Comparison of ENCODE assay signal across 1 cellular context in the genomic region with DNA sequence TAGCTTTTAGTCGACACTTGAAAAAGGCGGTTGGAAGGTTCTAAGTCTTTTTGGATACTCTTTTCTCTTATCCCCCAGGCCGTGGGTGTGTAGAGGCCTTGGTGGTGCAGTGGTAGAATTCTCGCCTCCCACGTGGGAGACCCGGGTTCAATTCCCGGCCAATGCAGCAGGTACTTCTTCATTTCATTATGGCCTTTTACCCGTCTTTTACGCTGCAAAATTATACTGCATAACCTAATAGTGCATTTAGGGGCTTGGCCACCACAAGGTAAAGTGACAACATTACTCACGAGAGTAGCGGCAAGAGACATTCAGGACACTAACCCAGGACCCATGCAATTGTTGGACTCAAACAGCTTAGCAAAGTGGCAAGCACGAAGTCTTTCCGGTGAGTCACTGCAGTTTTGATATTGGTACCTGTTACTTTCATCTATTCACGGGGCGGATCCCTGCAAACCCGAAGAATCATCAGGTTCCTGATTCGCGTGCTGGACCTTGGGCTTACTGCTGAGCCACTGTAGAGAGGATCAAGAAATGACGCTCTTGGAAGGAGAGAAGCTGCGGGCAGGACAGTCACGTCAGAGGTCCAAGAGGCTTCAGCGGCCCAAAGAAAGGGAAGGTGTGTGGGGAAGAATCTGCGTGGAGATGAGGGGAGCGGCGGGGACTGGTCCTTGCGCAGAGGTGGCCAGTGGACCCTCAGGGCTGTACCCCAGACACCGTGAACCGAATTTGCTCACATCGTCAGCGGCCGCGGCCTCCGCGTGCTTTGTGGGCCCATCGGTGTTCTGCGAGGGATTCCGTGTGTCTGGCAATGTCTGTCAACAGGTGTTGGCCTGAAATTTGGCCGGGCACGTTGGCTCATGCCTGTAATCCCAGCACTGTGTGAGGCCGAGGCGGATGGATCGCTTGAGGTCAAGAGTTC.
TF ChIP-seq lines count a peak whose summit lies in the region.

No MANE protein-coding gene starts in this region.

TF ChIP-seq in HEK293, 187 proteins besides CTCF, POLR2A, EP300 and RAD21 (continued from another document and continues in another):
- TF ChIP-seq, protein P1, sequence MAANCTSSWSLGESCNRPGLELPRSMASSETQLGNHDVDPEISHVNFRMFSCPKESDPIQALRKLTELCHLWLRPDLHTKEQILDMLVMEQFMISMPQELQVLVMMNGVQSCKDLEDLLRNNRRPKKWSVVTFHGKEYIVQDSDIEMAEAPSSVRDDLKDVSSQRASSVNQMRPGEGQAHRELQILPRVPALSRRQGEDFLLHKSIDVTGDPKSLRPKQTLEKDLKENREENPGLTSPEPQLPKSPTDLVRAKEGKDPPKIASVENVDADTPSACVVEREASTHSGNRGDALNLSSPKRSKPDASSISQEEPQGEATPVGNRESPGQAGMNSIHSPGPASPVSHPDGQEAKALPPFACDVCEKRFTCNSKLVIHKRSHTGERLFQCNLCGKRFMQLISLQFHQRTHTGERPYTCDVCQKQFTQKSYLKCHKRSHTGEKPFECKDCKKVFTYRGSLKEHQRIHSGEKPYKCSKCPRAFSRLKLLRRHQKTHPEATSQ (tag by site-specific recombination; IDR thresholded peaks at IDR 0.05): peak; percentile 88; the same call in 1 of the 2 replicates
- TF ChIP-seq ZNF747 (tag by site-specific recombination; IDR thresholded peaks at IDR 0.05): no peak; the same call in 1 of the 2 replicates
- TF ChIP-seq ZNF133 (tag by site-specific recombination; IDR thresholded peaks at IDR 0.05): no peak
- TF ChIP-seq ZNF837 (tag by site-specific recombination; IDR thresholded peaks at IDR 0.05): peak; percentile 45; the same call in 1 of the 2 replicates
- no peak for TF ChIP-seq ZNF704 (tag by site-specific recombination; IDR thresholded peaks at IDR 0.05)
- peak; percentile 89 for TF ChIP-seq MZF1 (tag by site-specific recombination; IDR thresholded peaks at IDR 0.05; ENCODE audit: borderline replicate concordance)
- 0 out of 2 replicates have a peak, but pooled peaks have one; percentile 11 for TF ChIP-seq MEIS1 (CRISPR knock-in tag; IDR thresholded peaks at IDR 0.05; ENCODE audit: borderline replicate concordance)
- TF ChIP-seq REPIN1 (tag by site-specific recombination; IDR thresholded peaks at IDR 0.05; ENCODE audit: low read depth): 0 out of 2 replicates have a peak, but pooled peaks have one; percentile 55
- TF ChIP-seq ZNF394 (tag by site-specific recombination; IDR thresholded peaks at IDR 0.05; ENCODE audit: borderline replicate concordance): peak; percentile 98
- TF ChIP-seq, protein P2, sequence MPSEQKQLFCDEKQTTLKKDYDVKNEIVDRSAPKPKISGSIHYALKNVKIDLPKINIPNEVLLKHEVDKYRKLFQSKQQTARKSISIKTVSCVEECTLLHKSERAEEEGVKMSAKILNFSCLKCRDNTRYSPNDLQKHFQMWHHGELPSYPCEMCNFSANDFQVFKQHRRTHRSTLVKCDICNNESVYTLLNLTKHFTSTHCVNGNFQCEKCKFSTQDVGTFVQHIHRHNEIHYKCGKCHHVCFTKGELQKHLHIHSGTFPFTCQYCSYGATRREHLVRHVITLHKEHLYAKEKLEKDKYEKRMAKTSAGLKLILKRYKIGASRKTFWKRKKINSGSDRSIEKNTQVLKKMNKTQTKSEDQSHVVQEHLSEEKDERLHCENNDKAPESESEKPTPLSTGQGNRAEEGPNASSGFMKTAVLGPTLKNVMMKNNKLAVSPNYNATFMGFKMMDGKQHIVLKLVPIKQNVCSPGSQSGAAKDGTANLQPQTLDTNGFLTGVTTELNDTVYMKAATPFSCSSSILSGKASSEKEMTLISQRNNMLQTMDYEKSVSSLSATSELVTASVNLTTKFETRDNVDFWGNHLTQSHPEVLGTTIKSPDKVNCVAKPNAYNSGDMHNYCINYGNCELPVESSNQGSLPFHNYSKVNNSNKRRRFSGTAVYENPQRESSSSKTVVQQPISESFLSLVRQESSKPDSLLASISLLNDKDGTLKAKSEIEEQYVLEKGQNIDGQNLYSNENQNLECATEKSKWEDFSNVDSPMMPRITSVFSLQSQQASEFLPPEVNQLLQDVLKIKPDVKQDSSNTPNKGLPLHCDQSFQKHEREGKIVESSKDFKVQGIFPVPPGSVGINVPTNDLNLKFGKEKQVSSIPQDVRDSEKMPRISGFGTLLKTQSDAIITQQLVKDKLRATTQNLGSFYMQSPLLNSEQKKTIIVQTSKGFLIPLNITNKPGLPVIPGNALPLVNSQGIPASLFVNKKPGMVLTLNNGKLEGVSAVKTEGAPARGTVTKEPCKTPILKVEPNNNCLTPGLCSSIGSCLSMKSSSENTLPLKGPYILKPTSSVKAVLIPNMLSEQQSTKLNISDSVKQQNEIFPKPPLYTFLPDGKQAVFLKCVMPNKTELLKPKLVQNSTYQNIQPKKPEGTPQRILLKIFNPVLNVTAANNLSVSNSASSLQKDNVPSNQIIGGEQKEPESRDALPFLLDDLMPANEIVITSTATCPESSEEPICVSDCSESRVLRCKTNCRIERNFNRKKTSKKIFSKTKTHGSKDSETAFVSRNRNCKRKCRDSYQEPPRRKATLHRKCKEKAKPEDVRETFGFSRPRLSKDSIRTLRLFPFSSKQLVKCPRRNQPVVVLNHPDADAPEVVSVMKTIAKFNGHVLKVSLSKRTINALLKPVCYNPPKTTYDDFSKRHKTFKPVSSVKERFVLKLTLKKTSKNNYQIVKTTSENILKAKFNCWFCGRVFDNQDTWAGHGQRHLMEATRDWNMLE (tag by site-specific recombination; conservative IDR thresholded peaks at IDR 0.05; ENCODE audit: low read depth): no peak
- peak; percentile 92 for TF ChIP-seq KLF17 (tag by site-specific recombination; IDR thresholded peaks at IDR 0.05)
- TF ChIP-seq SALL2 (tag by site-specific recombination; IDR thresholded peaks at IDR 0.05; ENCODE audit: borderline replicate concordance): 0 out of 2 replicates have a peak, but pooled peaks have one; percentile 51
- TF ChIP-seq OVOL3 (tag by site-specific recombination; IDR thresholded peaks at IDR 0.05): 0 out of 2 replicates have a peak, but pooled peaks have one; percentile 35
- no peak for TF ChIP-seq ZNF132 (tag by site-specific recombination; IDR thresholded peaks at IDR 0.05; ENCODE audit: borderline replicate concordance)
- no peak for TF ChIP-seq ZNF548 (tag by site-specific recombination; IDR thresholded peaks at IDR 0.05)
- TF ChIP-seq ZNF660 (tag by site-specific recombination; IDR thresholded peaks at IDR 0.05): peak; percentile 97
- TF ChIP-seq ZNF585B (tag by site-specific recombination; IDR thresholded peaks at IDR 0.05): no peak; the same call in 1 of the 2 replicates
- no peak for TF ChIP-seq ZNF37A (tag by site-specific recombination; IDR thresholded peaks at IDR 0.05)
- peak; percentile 86 for TF ChIP-seq ZXDB (tag by site-specific recombination; IDR thresholded peaks at IDR 0.05)
- no peak for TF ChIP-seq ZNF777 (tag by site-specific recombination; IDR thresholded peaks at IDR 0.05; ENCODE audit: borderline replicate concordance)
- TF ChIP-seq ZNF404 (tag by site-specific recombination; IDR thresholded peaks at IDR 0.05): no peak
- TF ChIP-seq ZNF48 (tag by site-specific recombination; IDR thresholded peaks at IDR 0.05): no peak
- TF ChIP-seq GLI4 (tag by site-specific recombination; IDR thresholded peaks at IDR 0.05): 0 out of 2 replicates have a peak, but pooled peaks have one; percentile 12
- peak; percentile 25; the same call in 1 of the 2 replicates for TF ChIP-seq ZNF10 (tag by site-specific recombination; IDR thresholded peaks at IDR 0.05)
- peak; percentile 73; the same call in 1 of the 2 replicates for TF ChIP-seq ZNF449 (tag by site-specific recombination; IDR thresholded peaks at IDR 0.05)
- TF ChIP-seq, protein P3, sequence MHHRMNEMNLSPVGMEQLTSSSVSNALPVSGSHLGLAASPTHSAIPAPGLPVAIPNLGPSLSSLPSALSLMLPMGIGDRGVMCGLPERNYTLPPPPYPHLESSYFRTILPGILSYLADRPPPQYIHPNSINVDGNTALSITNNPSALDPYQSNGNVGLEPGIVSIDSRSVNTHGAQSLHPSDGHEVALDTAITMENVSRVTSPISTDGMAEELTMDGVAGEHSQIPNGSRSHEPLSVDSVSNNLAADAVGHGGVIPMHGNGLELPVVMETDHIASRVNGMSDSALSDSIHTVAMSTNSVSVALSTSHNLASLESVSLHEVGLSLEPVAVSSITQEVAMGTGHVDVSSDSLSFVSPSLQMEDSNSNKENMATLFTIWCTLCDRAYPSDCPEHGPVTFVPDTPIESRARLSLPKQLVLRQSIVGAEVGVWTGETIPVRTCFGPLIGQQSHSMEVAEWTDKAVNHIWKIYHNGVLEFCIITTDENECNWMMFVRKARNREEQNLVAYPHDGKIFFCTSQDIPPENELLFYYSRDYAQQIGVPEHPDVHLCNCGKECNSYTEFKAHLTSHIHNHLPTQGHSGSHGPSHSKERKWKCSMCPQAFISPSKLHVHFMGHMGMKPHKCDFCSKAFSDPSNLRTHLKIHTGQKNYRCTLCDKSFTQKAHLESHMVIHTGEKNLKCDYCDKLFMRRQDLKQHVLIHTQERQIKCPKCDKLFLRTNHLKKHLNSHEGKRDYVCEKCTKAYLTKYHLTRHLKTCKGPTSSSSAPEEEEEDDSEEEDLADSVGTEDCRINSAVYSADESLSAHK (tag by site-specific recombination; IDR thresholded peaks at IDR 0.05): 0 out of 2 replicates have a peak, but pooled peaks have one; percentile 38
- TF ChIP-seq ZNF658 (tag by site-specific recombination; IDR thresholded peaks at IDR 0.05): no peak
- 0 out of 2 replicates have a peak, but pooled peaks have one; percentile 19 for TF ChIP-seq YY2 (tag by site-specific recombination; IDR thresholded peaks at IDR 0.05)
- TF ChIP-seq ZNF626 (tag by site-specific recombination; IDR thresholded peaks at IDR 0.05): no peak
- TF ChIP-seq ZNF350 (tag by site-specific recombination; IDR thresholded peaks at IDR 0.05): peak; percentile 13; the same call in 1 of the 2 replicates
- no peak for TF ChIP-seq ZNF19 (tag by site-specific recombination; IDR thresholded peaks at IDR 0.05; ENCODE audit: low read depth)
- peak; percentile 59; the same call in 1 of the 2 replicates for TF ChIP-seq ZNF624 (tag by site-specific recombination; IDR thresholded peaks at IDR 0.05)
- TF ChIP-seq ZNF529 (tag by site-specific recombination; IDR thresholded peaks at IDR 0.05; ENCODE audit: insufficient replicate concordance): no peak
- no peak for TF ChIP-seq ZNF423 (tag by site-specific recombination; IDR thresholded peaks at IDR 0.05)
- peak; percentile 85 for TF ChIP-seq FEZF1 (tag by site-specific recombination; IDR thresholded peaks at IDR 0.05)
- TF ChIP-seq ZNF830 (tag by site-specific recombination; IDR thresholded peaks at IDR 0.05; ENCODE audit: low read depth): no peak
- TF ChIP-seq KLF8 (tag by site-specific recombination; IDR thresholded peaks at IDR 0.05): peak; percentile 86
- TF ChIP-seq, protein P4, sequence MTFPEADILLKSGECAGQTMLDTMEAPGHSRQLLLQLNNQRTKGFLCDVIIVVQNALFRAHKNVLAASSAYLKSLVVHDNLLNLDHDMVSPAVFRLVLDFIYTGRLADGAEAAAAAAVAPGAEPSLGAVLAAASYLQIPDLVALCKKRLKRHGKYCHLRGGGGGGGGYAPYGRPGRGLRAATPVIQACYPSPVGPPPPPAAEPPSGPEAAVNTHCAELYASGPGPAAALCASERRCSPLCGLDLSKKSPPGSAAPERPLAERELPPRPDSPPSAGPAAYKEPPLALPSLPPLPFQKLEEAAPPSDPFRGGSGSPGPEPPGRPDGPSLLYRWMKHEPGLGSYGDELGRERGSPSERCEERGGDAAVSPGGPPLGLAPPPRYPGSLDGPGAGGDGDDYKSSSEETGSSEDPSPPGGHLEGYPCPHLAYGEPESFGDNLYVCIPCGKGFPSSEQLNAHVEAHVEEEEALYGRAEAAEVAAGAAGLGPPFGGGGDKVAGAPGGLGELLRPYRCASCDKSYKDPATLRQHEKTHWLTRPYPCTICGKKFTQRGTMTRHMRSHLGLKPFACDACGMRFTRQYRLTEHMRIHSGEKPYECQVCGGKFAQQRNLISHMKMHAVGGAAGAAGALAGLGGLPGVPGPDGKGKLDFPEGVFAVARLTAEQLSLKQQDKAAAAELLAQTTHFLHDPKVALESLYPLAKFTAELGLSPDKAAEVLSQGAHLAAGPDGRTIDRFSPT (tag by site-specific recombination; IDR thresholded peaks at IDR 0.05): peak; percentile 95
- TF ChIP-seq ZNF354C (tag by site-specific recombination; IDR thresholded peaks at IDR 0.05; ENCODE audit: borderline replicate concordance, low read depth): no peak
- no peak for TF ChIP-seq PBX3 (CRISPR knock-in tag; IDR thresholded peaks at IDR 0.05)
- peak; percentile 87 for TF ChIP-seq ZNF629 (tag by site-specific recombination; IDR thresholded peaks at IDR 0.05)
